In genomic region chr3:172846103-172846561, GRCh38 we compare ENCODE assay signal across 8 cellular contexts.
DNase-seq lines count a peak whose midpoint lies in the region; ATAC-seq and TF ChIP-seq lines count a peak whose summit lies in the region.

No MANE protein-coding gene starts in this region.

- ATAC-seq in HG03280 (IDR thresholded peaks at IDR 0.05; ENCODE audit: unreplicated experiment) (peak; percentile 59), GM19328 (IDR thresholded peaks at IDR 0.05; ENCODE audit: unreplicated experiment) (no peak)

- H3K4me3 ChIP-seq in Peyer's patch (no peak overlapping the region), tibial artery (no peak overlapping the region)

- no peaks in the 10 kb centered on the region for H3K27me3 ChIP-seq in Peyer's patch
- H3K27me3 ChIP-seq in tibial artery: no peaks in the 10 kb centered on the region

- TF ChIP-seq CTCF in Peyer's patch (IDR thresholded peaks at IDR 0.05) (no peak), tibial artery (IDR thresholded peaks at IDR 0.05) (no peak)

- no peak for TF ChIP-seq POLR2A in Peyer's patch (IDR thresholded peaks at IDR 0.05)

- H3K36me3 ChIP-seq in Peyer's patch (no peaks in the 10 kb centered on the region), tibial artery (no peaks in the 10 kb centered on the region)

- H3K9me3 ChIP-seq in Peyer's patch (no peaks in the 10 kb centered on the region), tibial artery (no peaks in the 10 kb centered on the region)

- intact Hi-C loops in tibial artery (cut with DNase I; ENCODE audit: low total_unique reads): no loop called here

- no peak overlapping the region for H3K27ac ChIP-seq in Peyer's patch
- no peak overlapping the region for H3K27ac ChIP-seq in tibial artery

- DNase-seq in stimulated activated CD4-positive, alpha-beta T cell treated with anti-CD3 and anti-CD28 coated beads, Interleukin-1b, Interleukin-23, amount 100 ng/mL, for 48 hours: peak; percentile 6
- no peak for DNase-seq in stimulated activated CD4-positive, alpha-beta T cell treated with anti-CD3 and anti-CD28 coated beads, Interleukin-2, amount 100 ng/mL, for 48 hours
- DNase-seq in SK-N-DZ (ENCODE audit: low spot score): peak; percentile 61
- DNase-seq in Peyer's patch: no peak
- DNase-seq in tibial artery: no peak
- no peak for DNase-seq in NCI-H2107 treated with DMSO at 0.1 percent for 48 hours (lab: John Stamatoyannopoulos, UW; ENCODE audit: unreplicated experiment)

- H3K4me1 ChIP-seq in Peyer's patch (no peaks in the 10 kb centered on the region), tibial artery (no peaks in the 10 kb centered on the region)

Comparison
In these comparisons a context has a peak if more than half of its experiments do, and no peak if none do; other contexts are left out.
1. DNase-seq: peak in stimulated activated CD4-positive, alpha-beta T cell treated with anti-CD3 and anti-CD28 coated beads, Interleukin-1b, Interleukin-23, amount 100 ng/mL, for 48 hours (single experiment) and SK-N-DZ (single experiment); none in stimulated activated CD4-positive, alpha-beta T cell treated with anti-CD3 and anti-CD28 coated beads, Interleukin-2, amount 100 ng/mL, for 48 hours (0 of 2), Peyer's patch (0 of 3), tibial artery (0 of 2) and NCI-H2107 treated with DMSO at 0.1 percent for 48 hours (single experiment).